ENCODE assay signal across 19 cellular contexts in the genomic region with DNA sequence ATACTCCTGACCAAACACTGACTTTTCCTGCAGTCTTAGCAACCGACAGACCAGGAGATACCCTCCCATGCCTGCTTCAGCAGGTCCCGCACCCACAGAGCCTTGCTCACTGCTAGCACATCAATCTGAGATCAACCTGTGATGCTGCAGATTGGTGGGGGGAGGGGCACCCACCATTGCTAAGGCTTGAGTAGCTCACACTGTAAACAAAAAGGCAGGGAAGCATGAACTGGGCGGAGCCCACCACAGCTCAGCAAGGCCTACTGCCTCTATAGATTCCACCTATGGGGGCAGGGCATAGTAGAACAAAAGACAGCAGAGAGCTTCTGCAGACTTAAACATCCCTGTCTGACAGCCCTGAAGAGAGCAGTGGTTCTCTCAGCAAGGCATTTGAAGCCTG.
"Had no signal": no experiment of that assay in that cellular context is flagged by ENCODE, and none has a peak within 500 bp of the region (broad histone marks: within the 10 kb centered on the region; RNA-seq: fewer than 3 reads in every experiment).

No MANE protein-coding gene starts in this region.

- ATAC-seq: activated T-helper 17 cell treated with anti-CD3 and anti-CD28 coated beads, Interleukin-2, amount 50 U/mL, for 72 hours; body of pancreas; gastroesophageal sphincter; heart right ventricle; psoas muscle; right cardiac atrium had no signal

- H3K4me1 ChIP-seq: body of pancreas, esophagus muscularis mucosa, gastroesophageal sphincter, heart right ventricle, left ventricle myocardium inferior, psoas muscle had no signal

- H3K4me3 ChIP-seq: body of pancreas, esophagus muscularis mucosa, gastroesophageal sphincter, heart right ventricle, left ventricle myocardium inferior, psoas muscle, skin epidermis had no signal

- H3K27me3 Mint-ChIP-seq: activated CD4-positive, alpha-beta memory T cell treated with anti-CD3 and anti-CD28 coated beads for 36 hours; activated T-helper 17 cell treated with anti-CD3 and anti-CD28 coated beads, Interleukin-2, amount 50 U/mL, for 72 hours; stimulated activated naive CD8-positive, alpha-beta T cell treated with anti-CD3 and anti-CD28 coated beads, Interleukin-15, Interleukin-2, amounts not matched to agents 100 ng/mL and 50 ng/mL, for 24 hours; type B pancreatic cell had no signal

- H3K27ac ChIP-seq: body of pancreas, esophagus muscularis mucosa, gastroesophageal sphincter, heart right ventricle, left ventricle myocardium inferior, psoas muscle, skin epidermis had no signal

- H3K27me3 ChIP-seq: body of pancreas, esophagus muscularis mucosa, gastroesophageal sphincter, heart right ventricle had no signal

- H3K36me3 Mint-ChIP-seq: type B pancreatic cell had no signal

- DNase-seq: activated CD4-positive, alpha-beta memory T cell treated with anti-CD3 and anti-CD28 coated beads for 36 hours; activated CD4-positive, CD25-positive, alpha-beta regulatory T cell treated with anti-CD3 and anti-CD28 coated beads, Interleukin-2, amount 50 U/mL, for 72 hours; activated naive CD4-positive, alpha-beta T cell; activated T-cell treated with anti-CD3 and anti-CD28 coated beads, Interleukin-2, amount 50 U/mL, for 1 hour; body of pancreas; dermis blood vessel endothelial cell; effector memory CD4-positive, alpha-beta T cell; heart right ventricle; left ventricle myocardium inferior; mammary epithelial cell; psoas muscle; right cardiac atrium; T1000 had no signal

- H3K9me3 ChIP-seq: psoas muscle had no signal

- H3K4me1 Mint-ChIP-seq: activated T-helper 17 cell treated with anti-CD3 and anti-CD28 coated beads, Interleukin-2, amount 50 U/mL, for 72 hours had no signal

- H3K4me3 Mint-ChIP-seq: activated CD4-positive, alpha-beta memory T cell treated with anti-CD3 and anti-CD28 coated beads for 36 hours; activated T-helper 17 cell treated with anti-CD3 and anti-CD28 coated beads, Interleukin-2, amount 50 U/mL, for 72 hours; stimulated activated naive CD8-positive, alpha-beta T cell treated with anti-CD3 and anti-CD28 coated beads, Interleukin-15, Interleukin-2, amounts not matched to agents 100 ng/mL and 50 ng/mL, for 24 hours; type B pancreatic cell had no signal

- H3K27ac Mint-ChIP-seq: activated CD4-positive, alpha-beta memory T cell treated with anti-CD3 and anti-CD28 coated beads for 36 hours; activated T-helper 17 cell treated with anti-CD3 and anti-CD28 coated beads, Interleukin-2, amount 50 U/mL, for 72 hours; stimulated activated naive CD8-positive, alpha-beta T cell treated with anti-CD3 and anti-CD28 coated beads, Interleukin-15, Interleukin-2, amounts not matched to agents 100 ng/mL and 50 ng/mL, for 24 hours; type B pancreatic cell had no signal
